In the genomic region with DNA sequence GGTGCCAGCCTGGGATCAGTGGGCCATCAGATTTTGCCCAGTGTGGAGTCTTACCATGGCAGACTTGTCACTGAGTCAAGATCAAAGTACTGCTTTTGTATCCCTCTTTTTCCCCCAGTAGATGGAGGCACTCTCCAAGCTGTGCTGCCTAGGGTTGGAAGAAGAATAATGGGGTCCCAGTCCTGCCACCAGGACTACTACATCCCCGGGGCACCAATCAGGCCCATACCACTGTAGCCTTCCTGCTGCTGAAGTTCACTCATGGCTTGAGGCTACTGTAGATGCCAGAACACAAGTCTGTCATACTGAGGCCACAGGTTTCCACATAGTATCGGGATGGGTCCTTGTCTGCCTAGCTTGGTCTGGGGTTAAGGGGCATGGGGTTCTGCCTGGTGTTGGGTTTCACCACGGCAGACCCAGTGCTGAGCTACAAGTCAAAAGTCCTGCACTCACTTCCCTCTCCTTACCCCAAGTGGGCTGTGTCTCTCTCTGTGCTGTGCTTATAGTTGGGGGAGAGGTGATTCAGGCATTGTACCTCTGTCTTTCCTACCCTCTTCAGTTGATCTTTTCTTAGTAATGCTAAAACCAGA, we compare ENCODE assay signal across 13 cellular contexts. TPM values are rescaled to one million over a fixed set of nuclear protein-coding genes. Genes with fewer than 3 reads are reported as not detected.
DNase-seq lines count a peak whose midpoint lies in the region; ATAC-seq, FAIRE-seq and TF ChIP-seq lines count a peak whose summit lies in the region.
"Had no signal": no experiment of that assay in that cellular context is flagged by ENCODE, and none has a peak within 500 bp of the region (broad histone marks: within the 10 kb centered on the region; RNA-seq: fewer than 3 reads in every experiment).

No MANE protein-coding gene starts in this region.

- H3K9me3 Mint-ChIP-seq in WTC11 = peaks cover 23% of the 10 kb centered on the region
- H3K9me3 Mint-ChIP-seq in stimulated activated naive B cell treated with anti-CD40 and anti-IgM and Interleukin-4, amounts not matched to agents 10 μg/mL and 1 μg/mL and 100 μg/mL, for 72 hours = peaks cover 12 to 13% of the 10 kb centered on the region in 2 donors

- peak; percentile 34 for FAIRE-seq in keratinocyte (lab: Jason Lieb, UNC)

- ATAC-seq in HCT116 = peak; percentile 11; the same call in 1 of the 2 replicates
- ATAC-seq in WTC11 = peak; percentile 58
- ATAC-seq in stimulated activated naive B cell treated with anti-CD40 and anti-IgM and Interleukin-4, amounts not matched to agents 10 μg/mL and 1 μg/mL and 100 μg/mL, for 72 hours (replicated peaks) = no peak
- no peak for ATAC-seq in gastroesophageal sphincter
- no peak for ATAC-seq in GM18867 (IDR thresholded peaks at IDR 0.05; ENCODE audit: unreplicated experiment)

- no peaks in the 10 kb centered on the region for H3K27me3 Mint-ChIP-seq in WTC11 (ENCODE audit: low read depth)
- no peaks in the 10 kb centered on the region for H3K27me3 Mint-ChIP-seq in stimulated activated naive B cell treated with anti-CD40 and anti-IgM and Interleukin-4, amounts not matched to agents 10 μg/mL and 1 μg/mL and 100 μg/mL, for 72 hours

- H2AFZ ChIP-seq in HCT116 (ENCODE audit: low read depth, low read length, poor library complexity, severe bottlenecking) (no peak overlapping the region), keratinocyte (ENCODE audit: control insufficient read depth, low read length) (no peak overlapping the region)
- H2AFZ ChIP-seq: GM23248 had no signal

- H3K4me3 ChIP-seq in HCT116 (replicated peaks in 1 of 2; ENCODE audit: low read depth in 1 of 2, low read length in 2 of 2) = no peak overlapping the region
- no peak overlapping the region for H3K4me3 ChIP-seq in keratinocyte (ENCODE audit: control insufficient read depth in 2 of 3, extremely low read depth in 1 of 3, insufficient read depth in 2 of 3, low read depth in 1 of 3, low read length in 3 of 3)
- no peak overlapping the region for H3K4me3 ChIP-seq in gastroesophageal sphincter
- H3K4me3 ChIP-seq: BLaER1 treated with 17β-estradiol and CSF1 and Interleukin-3, amounts not matched to agents 10 nM and 100 nM; GM23248; MG63 had no signal

- no peak for TF ChIP-seq RAD21 in HCT116 (IDR thresholded peaks at IDR 0.05; ENCODE audit: low read depth)

- DNase-seq in HCT116 (ENCODE audit: low read depth, low spot score) (no peak), WTC11 (ENCODE audit: low spot score) (no peak), keratinocyte (ENCODE audit: low read depth, low spot score) (no peak), NCI-H128 (lab: John Stamatoyannopoulos, UW; ENCODE audit: unreplicated experiment) (no peak)
- no peak for DNase-seq in stimulated activated naive B cell treated with anti-CD40 and anti-IgM and Interleukin-4, amounts not matched to agents 10 μg/mL and 1 μg/mL and 100 μg/mL, for 72 hours
- DNase-seq: MG63, NCI-H1105, NCI-H187 treated with DMSO at 0.1 percent for 48 hours had no signal

- no peak for TF ChIP-seq POLR2A in HCT116 (IDR thresholded peaks at IDR 0.05; ENCODE audit: borderline replicate concordance, extremely low read depth, insufficient read depth, insufficient read length)
- TF ChIP-seq POLR2A in gastroesophageal sphincter (IDR thresholded peaks at IDR 0.05) = no peak

- H3K36me3 ChIP-seq in HCT116 (ENCODE audit: control insufficient read depth in 1 of 2, insufficient read depth in 2 of 2, low read length in 2 of 2) (no peaks in the 10 kb centered on the region), keratinocyte (ENCODE audit: control insufficient read depth in 2 of 2, extremely low read depth in 1 of 2, insufficient read depth in 2 of 2, low read length in 2 of 2) (no peaks in the 10 kb centered on the region), gastroesophageal sphincter (no peaks in the 10 kb centered on the region)
- H3K36me3 ChIP-seq: MG63 had no signal

- POLR2A ChIA-PET in HCT116 (lab: Charles Lee) = no interaction called here
- POLR2A ChIA-PET in WTC11 (lab: Charles Lee) = interaction anchor here (0.6 kb wide), 1 partner anchor 108 kb away, joined by 3 read pairs; no protein-coding TSS in a partner anchor

- WGBS in gastroesophageal sphincter (ENCODE audit: low coverage in 1 of 2), 2 donors = no CpG with 5 or more reads among the region's 3 CpGs

- H3K4me3 Mint-ChIP-seq in WTC11 = no peak overlapping the region
- H3K4me3 Mint-ChIP-seq in stimulated activated naive B cell treated with anti-CD40 and anti-IgM and Interleukin-4, amounts not matched to agents 10 μg/mL and 1 μg/mL and 100 μg/mL, for 72 hours = no peak overlapping the region

- H3K79me2 ChIP-seq in HCT116 (ENCODE audit: insufficient read depth, low read length) (peaks cover 84% of the 10 kb centered on the region), keratinocyte (ENCODE audit: control insufficient read depth, insufficient read depth, low read length) (peaks cover 48% of the 10 kb centered on the region)

- peaks cover 27% of the 10 kb centered on the region for H3K4me1 Mint-ChIP-seq in WTC11
- peaks cover 7 to 16% of the 10 kb centered on the region in 2 donors for H3K4me1 Mint-ChIP-seq in stimulated activated naive B cell treated with anti-CD40 and anti-IgM and Interleukin-4, amounts not matched to agents 10 μg/mL and 1 μg/mL and 100 μg/mL, for 72 hours

- H3K9me1 ChIP-seq in keratinocyte (ENCODE audit: control insufficient read depth, extremely low read depth, insufficient read depth, low read length) = no peaks in the 10 kb centered on the region

- TF ChIP-seq CTCF in HCT116 (IDR thresholded peaks at IDR 0.05 in 2 of 3, conservative IDR thresholded peaks at IDR 0.05 in 1 of 3; ENCODE audit: borderline replicate concordance in 1 of 3, insufficient read depth in 1 of 3, low read depth in 2 of 3, low read length in 2 of 3) (no peak), WTC11 (IDR thresholded peaks at IDR 0.05) (no peak), keratinocyte (optimal IDR thresholded peaks at IDR 0.05 in 1 of 3, IDR thresholded peaks at IDR 0.05 in 1 of 3, conservative IDR thresholded peaks at IDR 0.05 in 1 of 3; ENCODE audit: extremely low read depth in 1 of 3, insufficient read depth in 2 of 3, low read length in 3 of 3) (no peak), gastroesophageal sphincter (IDR thresholded peaks at IDR 0.05) (no peak)

- H3K27ac ChIP-seq in HCT116 (ENCODE audit: low read depth, low read length) (no peak overlapping the region), keratinocyte (ENCODE audit: control insufficient read depth, insufficient read depth, low read length) (no peak overlapping the region), gastroesophageal sphincter (no peak overlapping the region)
- H3K27ac ChIP-seq: GM23248, HL-60 had no signal

- H3K4me2 ChIP-seq in HCT116 (ENCODE audit: low read length) (no peak overlapping the region), keratinocyte (ENCODE audit: control insufficient read depth, extremely low read depth, insufficient read depth, low read depth, low read length) (no peak overlapping the region)
- H3K4me2 ChIP-seq: BLaER1 treated with 17β-estradiol and CSF1 and Interleukin-3, amounts not matched to agents 10 nM and 100 nM had no signal

- no peak overlapping the region for H3K9ac ChIP-seq in HCT116 (ENCODE audit: low read length)
- no peak overlapping the region for H3K9ac ChIP-seq in keratinocyte (ENCODE audit: control insufficient read depth, extremely low read depth, insufficient read depth, low read length)
- H3K9ac ChIP-seq: BLaER1 treated with 17β-estradiol and CSF1 and Interleukin-3, amounts not matched to agents 10 nM and 100 nM; GM23248 had no signal

- H4K20me1 ChIP-seq in HCT116 (ENCODE audit: insufficient read depth) = no peaks in the 10 kb centered on the region
- peaks cover 5% of the 10 kb centered on the region for H4K20me1 ChIP-seq in keratinocyte (ENCODE audit: control insufficient read depth, extremely low read depth, insufficient read depth, low read length)

- no TSS peak for BruUV-seq in HCT116 (replicated peaks; lab: Mats Ljungman, UMichigan)

- H3K36me3 Mint-ChIP-seq in WTC11 = peaks cover 19% of the 10 kb centered on the region
- H3K36me3 Mint-ChIP-seq in stimulated activated naive B cell treated with anti-CD40 and anti-IgM and Interleukin-4, amounts not matched to agents 10 μg/mL and 1 μg/mL and 100 μg/mL, for 72 hours = peaks cover 36 to 56% of the 10 kb centered on the region in 2 donors

- CTCF ChIA-PET in HCT116 (lab: Charles Lee) = interaction anchor here (3.7 kb wide), 1 partner anchor 141 kb away, joined by 13 read pairs; no protein-coding TSS in a partner anchor
- CTCF ChIA-PET in WTC11 (lab: Charles Lee) = interaction anchor here (0.6 to 2.1 kb wide), 6 partner anchors 52 to 139 kb away, joined by 3 to 12 read pairs (median 4); no protein-coding TSS in a partner anchor

- H3K9me3 ChIP-seq in HCT116 (ENCODE audit: control insufficient read depth in 1 of 2, insufficient read depth in 1 of 2, low read depth in 1 of 2, low read length in 2 of 2) (no peaks in the 10 kb centered on the region), keratinocyte (ENCODE audit: control insufficient read depth, low read depth, low read length) (no peaks in the 10 kb centered on the region), gastroesophageal sphincter (peaks cover 0 to 15% (median 0%) of the 10 kb centered on the region in 3 donors)

- H3K27ac Mint-ChIP-seq in WTC11 = peak overlapping the region; percentile 10; the same call in 1 of the 2 replicates
- peak overlapping the region; percentile 47 for H3K27ac Mint-ChIP-seq in stimulated activated naive B cell treated with anti-CD40 and anti-IgM and Interleukin-4, amounts not matched to agents 10 μg/mL and 1 μg/mL and 100 μg/mL, for 72 hours

- intact Hi-C loops in HCT116 (cut with micrococcal nuclease) = loop anchor here (5.0 kb wide), 1 partner anchor 245 kb away; no protein-coding TSS in a partner anchor

- H3K27me3 ChIP-seq in HCT116 (ENCODE audit: insufficient read depth, low read length) = no peaks in the 10 kb centered on the region
- H3K27me3 ChIP-seq in keratinocyte (ENCODE audit: control insufficient read depth, extremely low read depth, insufficient read depth, low read length) = no peaks in the 10 kb centered on the region
- no peaks in the 10 kb centered on the region for H3K27me3 ChIP-seq in gastroesophageal sphincter
- H3K27me3 ChIP-seq: BLaER1 treated with 17β-estradiol and CSF1 and Interleukin-3, amounts not matched to agents 10 nM and 100 nM; MG63 had no signal

- H3K4me1 ChIP-seq in HCT116 (ENCODE audit: control insufficient read depth in 1 of 2, insufficient read depth in 2 of 2, low read length in 2 of 2) = no peaks in the 10 kb centered on the region
- H3K4me1 ChIP-seq in keratinocyte (ENCODE audit: control insufficient read depth, extremely low read depth, insufficient read depth, low read length) = no peaks in the 10 kb centered on the region
- peaks cover 0 to 7% (median 0%) of the 10 kb centered on the region in 3 donors for H3K4me1 ChIP-seq in gastroesophageal sphincter

- dilution Hi-C loops in keratinocyte (cut with MboI; ENCODE audit: extremely low pct_ligation_motif_present, low sequenced_read_pairs) = no loop called here

- RAD21 ChIA-PET in HCT116 (lab: Charles Lee; ENCODE audit: low non-redundant PET in 1 of 2, low total read pairs in 2 of 2, uncharacterized antibody in 2 of 2, unreplicated experiment in 2 of 2) = interaction anchor here in 1 of 2 experiments (0.8 kb wide), 1 partner anchor 53 kb away, joined by 3 read pairs; the partner anchor contains the start of gene PKN2

- no peaks in the 10 kb centered on the region for H3K9me2 ChIP-seq in HCT116 (ENCODE audit: insufficient read depth)

- no peak for TF ChIP-seq EP300 in gastroesophageal sphincter (IDR thresholded peaks at IDR 0.05)

RNA-seq across cellular contexts. Expression of gene PKN2, which starts 53.4 kb away (rescaled TPM):
- total RNA-seq in HCT116 (2021; ENCODE audit: unreplicated experiment) (44.3 TPM), WTC11 (2021) (30.8 to 32.6 TPM (median 32.2 TPM) in 3 replicates), gastroesophageal sphincter (10 to 100 TPM; 30.9 to 47.8 (median 38.4) TPM)
- 10.9 and 12.6 TPM in 2 replicates for polyA plus RNA-seq in HCT116 (2012)
- 20.8 to 30.8 TPM (median 22.9 TPM) in 3 replicates for polyA plus RNA-seq in keratinocyte
- polyA plus RNA-seq in keratinocyte (2011; ENCODE audit: low read depth) = 54.9 TPM
- polyA plus RNA-seq in keratinocyte (2011; cell fraction: cytosol; rRNA removed) = 6.7 and 13.6 TPM in 2 replicates
- polyA plus RNA-seq in keratinocyte (2011; cell fraction: nucleus; rRNA removed) = 32.7 and 52.0 TPM in 2 replicates
- polyA plus RNA-seq in keratinocyte (2012; ENCODE audit: low replicate concordance) = 15.4 and 20.1 TPM in 2 replicates
- 9.3 to 53.0 TPM (median 25.0 TPM) in 3 replicates for polyA minus RNA-seq in keratinocyte
- polyA minus RNA-seq in keratinocyte (2011; cell fraction: cytosol; rRNA and poly(A)+ RNA removed) = 21.5 TPM
- polyA minus RNA-seq in keratinocyte (2011; cell fraction: nucleus; rRNA and poly(A)+ RNA removed) = 54.3 and 101 TPM in 2 replicates

Comparison
In these comparisons a context has a peak if more than half of its experiments do, and no peak if none do; other contexts are left out.
1. ATAC-seq: peak in HCT116 (single experiment) and WTC11 (single experiment); none in stimulated activated naive B cell treated with anti-CD40 and anti-IgM and Interleukin-4, amounts not matched to agents 10 μg/mL and 1 μg/mL and 100 μg/mL, for 72 hours (0 of 2), gastroesophageal sphincter (single experiment) and GM18867 (single experiment).